In genomic region chr7:139774376-139774775, GRCh38 we compare ENCODE assay signal across 10 cellular contexts. TPM values are rescaled to one million over a fixed set of nuclear protein-coding genes. Genes with fewer than 3 reads are reported as not detected.
DNase-seq lines count a peak whose midpoint lies in the region; ATAC-seq and TF ChIP-seq lines count a peak whose summit lies in the region.
"Had no signal": no experiment of that assay in that cellular context is flagged by ENCODE, and none has a peak within 500 bp of the region (broad histone marks: within the 10 kb centered on the region; RNA-seq: fewer than 3 reads in every experiment).

No MANE protein-coding gene starts in this region.

- H3K4me1 ChIP-seq in skeletal muscle satellite cell (ENCODE audit: control insufficient read depth, insufficient read depth, low read length) = peaks cover 65% of the 10 kb centered on the region

- peaks cover 57% of the 10 kb centered on the region for H3K4me1 Mint-ChIP-seq in T-helper 1 cell treated with Interleukin-12 subunit alpha and Interleukin-12 subunit beta and Interleukin-4 antibody, amounts not matched to agents 30 μg/mL and 1 μg/mL, for 36 hours (ENCODE audit: low read depth)

- H3K27me3 Mint-ChIP-seq in T-helper 1 cell treated with Interleukin-12 subunit alpha and Interleukin-12 subunit beta and Interleukin-4 antibody, amounts not matched to agents 30 μg/mL and 1 μg/mL, for 36 hours (ENCODE audit: low read depth) = peaks cover 8% of the 10 kb centered on the region

- H3K36me3 Mint-ChIP-seq in T-helper 1 cell treated with Interleukin-12 subunit alpha and Interleukin-12 subunit beta and Interleukin-4 antibody, amounts not matched to agents 30 μg/mL and 1 μg/mL, for 36 hours (ENCODE audit: low read depth) = peaks cover 14% of the 10 kb centered on the region

- TF ChIP-seq CTCF in fibroblast of mammary gland (conservative IDR thresholded peaks at IDR 0.05; ENCODE audit: control insufficient read depth, insufficient read depth, low read depth, low read length) = no peak

- H3K4me3 Mint-ChIP-seq in T-helper 1 cell treated with Interleukin-12 subunit alpha and Interleukin-12 subunit beta and Interleukin-4 antibody, amounts not matched to agents 30 μg/mL and 1 μg/mL, for 36 hours = no peak overlapping the region

- DNase-seq in activated CD4-positive, CD25-positive, alpha-beta regulatory T cell (lab: John Stamatoyannopoulos, UW) = no peak
- peak; percentile 96 for DNase-seq in fibroblast of mammary gland (ENCODE audit: low read depth)
- no peak for DNase-seq in activated effector memory CD4-positive, alpha-beta T cell treated with anti-CD3 and anti-CD28 coated beads, Interleukin-2, amount 50 U/mL, for 16 hours
- DNase-seq in RPMI8226 = no peak
- DNase-seq: activated gamma-delta T cell had no signal

- H3K9me3 ChIP-seq in skeletal muscle satellite cell (replicated peaks; ENCODE audit: low read length) = no peaks in the 10 kb centered on the region

- peak; percentile 68 for ATAC-seq in activated CD4-positive, CD25-positive, alpha-beta regulatory T cell treated with anti-CD3 and anti-CD28 coated beads, Interleukin-2, amount 50 U/mL, for 24 hours
- no peak for ATAC-seq in esophagus mucosa

- H3K4me3 ChIP-seq in fibroblast of mammary gland (ENCODE audit: control insufficient read depth, low read depth, low read length) = no peak overlapping the region
- H3K4me3 ChIP-seq in skeletal muscle satellite cell (ENCODE audit: low read length) = peak overlapping the region; percentile 79
- H3K4me3 ChIP-seq: skin epidermis had no signal

- peak overlapping the region; percentile 87 for H3K4me2 ChIP-seq in skeletal muscle satellite cell (ENCODE audit: low read length)

- H3K27ac Mint-ChIP-seq in T-helper 1 cell treated with Interleukin-12 subunit alpha and Interleukin-12 subunit beta and Interleukin-4 antibody, amounts not matched to agents 30 μg/mL and 1 μg/mL, for 36 hours = peak overlapping the region; percentile 8

- H3K9ac ChIP-seq in skeletal muscle satellite cell (ENCODE audit: low read depth, low read length) = peak overlapping the region; percentile 98

- no peaks in the 10 kb centered on the region for H3K27me3 ChIP-seq in skeletal muscle satellite cell (ENCODE audit: control insufficient read depth, insufficient read depth, low read length)

- H3K9me3 Mint-ChIP-seq in T-helper 1 cell treated with Interleukin-12 subunit alpha and Interleukin-12 subunit beta and Interleukin-4 antibody, amounts not matched to agents 30 μg/mL and 1 μg/mL, for 36 hours = no peaks in the 10 kb centered on the region

- H3K36me3 ChIP-seq in skeletal muscle satellite cell (ENCODE audit: insufficient read depth, low read length) = peaks cover 51% of the 10 kb centered on the region

RNA-seq across cellular contexts. Expression of gene HIPK2, which starts 3.4 kb away (rescaled TPM):
- total RNA-seq in skeletal muscle satellite cell (2012; rRNA removed) = 45.4 and 46.1 TPM in 2 replicates
- total RNA-seq in esophagus mucosa = 39.5 TPM

RNA-seq across cellular contexts. Expression of gene TBXAS1, which starts 54.7 kb away (rescaled TPM):
- total RNA-seq in skeletal muscle satellite cell (2012; rRNA removed) = 3.3 and 4.8 TPM in 2 replicates
- total RNA-seq in esophagus mucosa = 10.8 TPM
